Comparison of ENCODE assay signal across 1 cellular context in the genomic region with DNA sequence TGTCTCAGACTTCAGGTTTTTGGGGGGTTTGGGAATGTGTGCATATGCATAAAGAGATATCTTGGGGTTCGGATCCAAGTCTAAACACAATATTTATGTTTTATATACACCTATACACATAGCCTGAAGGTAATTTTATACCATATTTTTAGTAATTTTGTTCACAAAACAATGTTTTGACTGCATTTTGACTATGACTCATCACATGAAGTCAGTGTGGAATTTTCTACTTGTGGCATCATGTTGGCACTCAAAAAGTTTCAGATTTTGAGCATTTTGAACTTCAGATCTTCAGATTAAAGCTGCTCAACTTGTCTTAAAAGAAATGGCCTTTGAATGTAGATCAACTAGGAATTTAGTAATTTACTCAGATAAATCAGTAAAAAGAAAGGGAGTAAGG.
TF ChIP-seq lines count a peak whose summit lies in the region.

No MANE protein-coding gene starts in this region.

TF ChIP-seq in K562, 482 proteins besides CTCF, POLR2A, EP300 and RAD21 (continued from another document):
- TF ChIP-seq, protein P1, sequence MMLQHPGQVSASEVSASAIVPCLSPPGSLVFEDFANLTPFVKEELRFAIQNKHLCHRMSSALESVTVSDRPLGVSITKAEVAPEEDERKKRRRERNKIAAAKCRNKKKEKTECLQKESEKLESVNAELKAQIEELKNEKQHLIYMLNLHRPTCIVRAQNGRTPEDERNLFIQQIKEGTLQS (IDR thresholded peaks at IDR 0.05) = peak; percentile 18; the same call in 1 of the 2 replicates
- TF ChIP-seq, protein P1 (CRISPR knock-in tag; conservative IDR thresholded peaks at IDR 0.05) = no peak
TF ChIP-seq in K562: peak in this region for 2.
